21 cellular contexts compared by ENCODE assay signal in genomic region chr2:85714841-85715240, GRCh38. TPM values are rescaled to one million over a fixed set of nuclear protein-coding genes. Genes with fewer than 3 reads are reported as not detected.
"Had no signal": no experiment of that assay in that cellular context is flagged by ENCODE, and none has a peak within 500 bp of the region (broad histone marks: within the 10 kb centered on the region; RNA-seq: fewer than 3 reads in every experiment).

No MANE protein-coding gene starts in this region.

- H3K27me3 ChIP-seq: stomach had no signal

- H3K4me3 Mint-ChIP-seq: activated T-cell treated with anti-CD3 and anti-CD28 coated beads, Interleukin-2, amount 50 U/mL, for 24 hours; stimulated activated effector memory CD8-positive, alpha-beta T cell treated with anti-CD3 and anti-CD28 coated beads, Interleukin-12 subunit alpha, Interleukin-12 subunit beta, amount 100 ng/mL, for 72 hours; T-helper 2 cell treated with Interferon-gamma antibody and Interleukin-4, amounts not matched to agents 5 μg/mL and 100 μg/mL, for 36 hours; type B pancreatic cell had no signal

- H3K9me3 Mint-ChIP-seq: activated naive CD4-positive, alpha-beta T cell treated with anti-CD3 and anti-CD28 coated beads, Interleukin-2, amount 50 U/mL, for 72 hours; activated T-cell treated with anti-CD3 and anti-CD28 coated beads, Interleukin-2, amount 50 U/mL, for 24 hours; naive thymus-derived CD8-positive, alpha-beta T cell; stimulated activated effector memory CD8-positive, alpha-beta T cell treated with anti-CD3 and anti-CD28 coated beads, Interleukin-12 subunit alpha, Interleukin-12 subunit beta, amount 100 ng/mL, for 72 hours; T-helper 2 cell treated with Interferon-gamma antibody and Interleukin-4, amounts not matched to agents 5 μg/mL and 100 μg/mL, for 36 hours; type B pancreatic cell had no signal

- H3K27ac ChIP-seq: parathyroid adenoma had no signal

- H3K36me3 ChIP-seq: stomach had no signal

- DNase-seq: activated CD4-positive, alpha-beta T cell treated with anti-CD3 and anti-CD28 coated beads for 48 hours; activated effector memory CD4-positive, alpha-beta T cell treated with anti-CD3 and anti-CD28 coated beads, Interleukin-2, amount 50 U/mL, for 16 hours; activated T-cell treated with anti-CD3 and anti-CD28 coated beads, Interleukin-2, amount 50 U/mL, for 24 hours; amniotic stem cell; effector CD4-positive, alpha-beta T cell; left ventricle myocardium superior; mesendoderm; naive thymus-derived CD8-positive, alpha-beta T cell; stimulated activated CD4-positive, alpha-beta T cell treated with anti-CD3 and anti-CD28 coated beads, Interleukin-4, amount 100 ng/mL, for 24 hours; stomach; SW 1271 had no signal

- H3K9me3 ChIP-seq: stomach had no signal

- H3K27ac Mint-ChIP-seq: activated naive CD4-positive, alpha-beta T cell treated with anti-CD3 and anti-CD28 coated beads, Interleukin-2, amount 50 U/mL, for 72 hours; activated T-cell treated with anti-CD3 and anti-CD28 coated beads, Interleukin-2, amount 50 U/mL, for 24 hours; T-helper 2 cell treated with Interferon-gamma antibody and Interleukin-4, amounts not matched to agents 5 μg/mL and 100 μg/mL, for 36 hours; type B pancreatic cell had no signal

- H3K4me1 ChIP-seq: parathyroid adenoma had no signal

- H3K4me3 ChIP-seq: smooth muscle cell, stomach had no signal

- H3K36me3 Mint-ChIP-seq: activated naive CD4-positive, alpha-beta T cell treated with anti-CD3 and anti-CD28 coated beads, Interleukin-2, amount 50 U/mL, for 72 hours; naive thymus-derived CD8-positive, alpha-beta T cell; stimulated activated effector memory CD8-positive, alpha-beta T cell treated with anti-CD3 and anti-CD28 coated beads, Interleukin-12 subunit alpha, Interleukin-12 subunit beta, amount 100 ng/mL, for 72 hours; type B pancreatic cell had no signal

RNA-seq across cellular contexts. Expression of gene GNLY, which starts 20.7 kb away (rescaled TPM):
- total RNA-seq: cerebellum, frontal cortex, SK-MEL-5, smooth muscle cell, temporal lobe had no signal

RNA-seq across cellular contexts. Expression of gene ATOH8, which starts 39.0 kb away (rescaled TPM):
- total RNA-seq: activated naive CD4-positive, alpha-beta T cell treated with anti-CD3 and anti-CD28 coated beads, Interleukin-2, amount 50 U/mL, for 72 hours; naive thymus-derived CD8-positive, alpha-beta T cell had no signal

RNA-seq across cellular contexts. Expression of gene SFTPB, which starts 46.8 kb away (rescaled TPM):
- total RNA-seq: activated naive CD4-positive, alpha-beta T cell treated with anti-CD3 and anti-CD28 coated beads, Interleukin-2, amount 50 U/mL, for 72 hours; frontal cortex; naive thymus-derived CD8-positive, alpha-beta T cell; SK-MEL-5; smooth muscle cell had no signal
